Comparison of ENCODE assay signal across 27 cellular contexts in the genomic region with DNA sequence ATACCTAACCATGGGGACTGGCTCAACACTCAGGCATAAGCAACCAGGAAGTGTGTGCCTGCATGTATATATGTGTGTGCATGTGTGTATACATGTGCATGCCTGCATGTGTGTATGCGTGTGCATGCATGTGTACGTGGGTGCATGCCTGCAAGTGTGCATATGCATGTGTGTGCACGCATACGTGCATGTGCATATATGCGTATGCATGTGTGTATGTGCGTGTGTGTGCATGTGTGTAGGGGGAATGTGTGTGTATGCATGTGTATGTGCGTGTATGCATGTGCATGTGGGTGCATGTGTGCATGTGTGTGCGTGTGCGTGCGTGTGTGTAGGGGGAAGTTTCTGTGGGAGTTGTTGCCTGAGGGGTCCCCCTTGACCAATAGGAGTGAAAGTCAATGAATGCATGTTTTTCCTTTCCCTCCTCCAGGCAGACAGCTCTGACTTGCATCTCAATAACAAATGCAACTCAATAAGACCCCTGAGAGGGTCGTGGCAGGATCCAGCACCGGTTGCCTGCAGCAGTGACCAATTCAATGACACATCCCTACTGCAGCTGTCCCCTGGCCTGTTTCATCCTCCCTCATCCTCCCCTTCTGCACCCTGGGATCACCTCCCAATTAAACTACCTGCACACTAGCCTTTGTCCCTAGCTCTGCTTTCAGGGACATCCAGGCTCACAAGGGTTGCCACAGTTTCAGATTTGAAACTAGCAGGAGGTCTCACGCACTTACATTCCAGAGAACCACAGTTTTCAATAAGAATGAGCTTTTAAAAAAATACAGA.
"Had no signal": no experiment of that assay in that cellular context is flagged by ENCODE, and none has a peak within 500 bp of the region (broad histone marks: within the 10 kb centered on the region; RNA-seq: fewer than 3 reads in every experiment).

No MANE protein-coding gene starts in this region.

- H3K27me3 ChIP-seq: pancreas, right atrium auricular region, stomach, tibial nerve, uterus had no signal

- DNase-seq: activated B cell treated with CpG ODN at 0.5 μM for 24 hours; activated CD4-positive, alpha-beta T cell treated with anti-CD3 and anti-CD28 coated beads for 36 hours; activated CD4-positive, alpha-beta T cell treated with anti-CD3 and anti-CD28 coated beads, Interleukin-2, amount 50 U/mL, for 4 hours; activated CD8-positive, alpha-beta memory T cell treated with anti-CD3 and anti-CD28 coated beads for 24 hours; activated CD8-positive, alpha-beta memory T cell treated with anti-CD3 and anti-CD28 coated beads, Interleukin-2, amount 50 U/mL, for 4 hours; activated T-cell treated with anti-CD3 and anti-CD28 coated beads, Interleukin-2, amount 50 U/mL, for 24 hours; foreskin fibroblast; left ventricle myocardium superior; mammary epithelial cell; midbrain; pancreas; psoas muscle; stimulated activated CD4-positive, alpha-beta T cell treated with anti-CD3 and anti-CD28 coated beads, Interleukin-12 subunit alpha, Interleukin-12 subunit beta, amount 100 ng/mL, for 4 hours; stimulated activated CD4-positive, alpha-beta T cell treated with anti-CD3 and anti-CD28 coated beads, Interleukin-1b, Interleukin-23, amount 100 ng/mL, for 48 hours; stomach; T-helper 9 cell; uterus had no signal

- FAIRE-seq: astrocyte, islet of Langerhans, pancreas had no signal

- H3K9me3 ChIP-seq: pancreas, psoas muscle, right atrium auricular region, stomach, suprapubic skin, tibial nerve, uterus had no signal

- H3K4me1 Mint-ChIP-seq: activated B cell treated with CpG ODN at 0.5 μM for 24 hours; activated CD4-positive, alpha-beta T cell treated with anti-CD3 and anti-CD28 coated beads for 36 hours; activated T-helper 17 cell treated with anti-CD3 and anti-CD28 coated beads, Interleukin-2, amount 50 U/mL, for 72 hours; stimulated activated effector memory CD8-positive, alpha-beta T cell treated with anti-CD3 and anti-CD28 coated beads, Interleukin-12 subunit alpha, Interleukin-12 subunit beta, amount 100 ng/mL, for 72 hours had no signal

- H3K27ac ChIP-seq: coronary artery, pancreas, psoas muscle, right atrium auricular region, stomach, suprapubic skin, tibial nerve, uterus had no signal

- H3K27me3 Mint-ChIP-seq: activated B cell treated with CpG ODN at 0.5 μM for 24 hours had no signal

- H3K4me3 Mint-ChIP-seq: activated B cell treated with CpG ODN at 0.5 μM for 24 hours; activated CD4-positive, alpha-beta T cell treated with anti-CD3 and anti-CD28 coated beads for 36 hours; activated naive CD8-positive, alpha-beta T cell; activated T-cell treated with anti-CD3 and anti-CD28 coated beads, Interleukin-2, amount 50 U/mL, for 24 hours; activated T-helper 17 cell treated with anti-CD3 and anti-CD28 coated beads, Interleukin-2, amount 50 U/mL, for 72 hours; natural killer cell treated with Interleukin-12 subunit alpha and Interleukin-12 subunit beta and Interleukin-15 and Interleukin-18, amount 100 ng/mL, for 72 hours; stimulated activated effector memory CD8-positive, alpha-beta T cell treated with anti-CD3 and anti-CD28 coated beads, Interleukin-12 subunit alpha, Interleukin-12 subunit beta, amount 100 ng/mL, for 72 hours had no signal

- ATAC-seq: activated CD4-positive, alpha-beta T cell treated with anti-CD3 and anti-CD28 coated beads for 36 hours; activated T-helper 17 cell treated with anti-CD3 and anti-CD28 coated beads, Interleukin-2, amount 50 U/mL, for 72 hours; left ventricle myocardium superior; natural killer cell treated with Interleukin-12 subunit alpha and Interleukin-12 subunit beta and Interleukin-15 and Interleukin-18, amount 100 ng/mL, for 72 hours; pancreas; psoas muscle; stimulated activated effector memory CD8-positive, alpha-beta T cell treated with anti-CD3 and anti-CD28 coated beads, Interleukin-12 subunit alpha, Interleukin-12 subunit beta, amount 100 ng/mL, for 72 hours had no signal

- H3K27ac Mint-ChIP-seq: activated B cell treated with CpG ODN at 0.5 μM for 24 hours; activated CD4-positive, alpha-beta T cell treated with anti-CD3 and anti-CD28 coated beads for 36 hours; activated naive CD8-positive, alpha-beta T cell; activated T-cell treated with anti-CD3 and anti-CD28 coated beads, Interleukin-2, amount 50 U/mL, for 24 hours; activated T-helper 17 cell treated with anti-CD3 and anti-CD28 coated beads, Interleukin-2, amount 50 U/mL, for 72 hours; natural killer cell treated with Interleukin-12 subunit alpha and Interleukin-12 subunit beta and Interleukin-15 and Interleukin-18, amount 100 ng/mL, for 72 hours; stimulated activated effector memory CD8-positive, alpha-beta T cell treated with anti-CD3 and anti-CD28 coated beads, Interleukin-12 subunit alpha, Interleukin-12 subunit beta, amount 100 ng/mL, for 72 hours had no signal

- H3K4me1 ChIP-seq: pancreas, psoas muscle, right atrium auricular region, stomach, suprapubic skin, tibial nerve, uterus had no signal

- H3K36me3 Mint-ChIP-seq: stimulated activated effector memory CD8-positive, alpha-beta T cell treated with anti-CD3 and anti-CD28 coated beads, Interleukin-12 subunit alpha, Interleukin-12 subunit beta, amount 100 ng/mL, for 72 hours had no signal

- H3K4me3 ChIP-seq: coronary artery, pancreas, psoas muscle, right atrium auricular region, stomach, suprapubic skin, tibial nerve, uterus had no signal

- H3K36me3 ChIP-seq: pancreas, right atrium auricular region, stomach, suprapubic skin, tibial nerve, uterus had no signal
